Comparison of ENCODE assay signal across 22 cellular contexts in genomic region chr11:63729326-63729725, GRCh38.
"Had no signal": no experiment of that assay in that cellular context is flagged by ENCODE, and none has a peak within 500 bp of the region (broad histone marks: within the 10 kb centered on the region; RNA-seq: fewer than 3 reads in every experiment).

No MANE protein-coding gene starts in this region.

- H3K4me1 ChIP-seq: SJSA1 had no signal

- DNase-seq: KBM-7, MG63, NCI-H1092 treated with DMSO at 0.1 percent for 48 hours, NCI-H1436, NCI-H187, NCI-H2029, NCI-H2081 treated with DMSO at 0.1 percent for 48 hours, NCI-H2171, NCI-H226, NCI-H446, NCI-H510A, NCI-H524 treated with DMSO at 0.1 percent for 48 hours, NCI-H69, NCI-H774, Right ventricle myocardium superior, RPMI8226, SIG-M5 had no signal

- H3K27me3 ChIP-seq: MG63, SJSA1 had no signal

- H3K27ac ChIP-seq: HL-60, SJSA1, SK-N-MC had no signal

- H3K9me3 ChIP-seq: MG63, SJSA1 had no signal

- H3K4me3 ChIP-seq: MG63, SJSA1, SK-N-MC had no signal

- FAIRE-seq: HTR-8/SVneo, RCC 7860 had no signal

- H3K36me3 ChIP-seq: MG63, SJSA1 had no signal
